ENCODE assay signal across 12 cellular contexts in the genomic region with DNA sequence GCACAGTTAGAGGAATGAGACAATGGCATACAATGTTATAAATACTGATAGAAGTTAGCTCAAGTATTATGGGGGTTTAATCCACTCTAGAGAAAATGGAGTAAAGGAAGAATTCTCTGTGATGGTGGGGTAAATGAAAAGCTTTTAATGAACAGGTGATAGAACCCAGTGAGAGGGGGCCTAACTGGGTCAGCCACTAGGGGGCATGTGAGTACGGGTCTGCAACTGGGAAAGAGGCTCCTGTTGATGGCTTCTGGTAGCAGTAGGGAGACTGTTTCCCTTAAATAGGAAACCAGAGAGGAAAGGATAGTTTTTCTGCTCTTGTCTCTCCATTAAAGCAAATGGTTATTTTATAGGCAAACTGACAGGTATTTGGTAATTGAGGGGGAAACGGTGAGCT.
DNase-seq lines count a peak whose midpoint lies in the region; ATAC-seq and TF ChIP-seq lines count a peak whose summit lies in the region.
"Had no signal": no experiment of that assay in that cellular context is flagged by ENCODE, and none has a peak within 500 bp of the region (broad histone marks: within the 10 kb centered on the region; RNA-seq: fewer than 3 reads in every experiment).

No MANE protein-coding gene starts in this region.

- intact Hi-C loops in activated naive CD4-positive, alpha-beta T cell treated with anti-CD3 and anti-CD28 coated beads for 36 hours (cut with micrococcal nuclease) = loop anchor here (10.0 kb wide), 1 partner anchor 758 kb away; no protein-coding TSS in a partner anchor

- in situ Hi-C loops in brain microvascular endothelial cell (cut with HindIII; ENCODE audit: low pct_ligation_motif_present, low sequenced_read_pairs) = no loop called here

- DNase-seq in activated naive CD4-positive, alpha-beta T cell treated with anti-CD3 and anti-CD28 coated beads for 36 hours = peak; percentile 48
- no peak for DNase-seq in activated naive CD4-positive, alpha-beta T cell (lab: John Stamatoyannopoulos, UW)
- DNase-seq in M059J (ENCODE audit: low read depth) (peak; percentile 1), brain microvascular endothelial cell (no peak), hippocampal formation (lab: John Stamatoyannopoulos, UW) (no peak), osteoblast (ENCODE audit: insufficient read length, low spot score, missing footprints) (no peak)
- peak; percentile 37 for DNase-seq in stimulated activated CD8-positive, alpha-beta memory T cell treated with anti-CD3 and anti-CD28 coated beads, Interleukin-4, amount 100 ng/mL, for 48 hours
- DNase-seq: naive B cell, NCI-H1105, trophoblast cell had no signal

- H4K20me1 ChIP-seq in osteoblast (ENCODE audit: insufficient read depth, low read length) = no peaks in the 10 kb centered on the region

- ATAC-seq in GM18861 (IDR thresholded peaks at IDR 0.05; ENCODE audit: unreplicated experiment) = no peak

- H3K9me3 ChIP-seq in osteoblast (ENCODE audit: low read depth, low read length) = no peaks in the 10 kb centered on the region

- no peak overlapping the region for H3K4me3 Mint-ChIP-seq in activated naive CD4-positive, alpha-beta T cell treated with anti-CD3 and anti-CD28 coated beads for 36 hours

- no peak overlapping the region for H3K27ac ChIP-seq in brain microvascular endothelial cell
- H3K27ac ChIP-seq in osteoblast (ENCODE audit: low read depth, low read length) = no peak overlapping the region
- H3K27ac ChIP-seq: coronary artery had no signal

- no peak overlapping the region for H3K4me2 ChIP-seq in osteoblast (ENCODE audit: insufficient read depth, low read length)

- no peak overlapping the region for H3K27ac Mint-ChIP-seq in activated naive CD4-positive, alpha-beta T cell treated with anti-CD3 and anti-CD28 coated beads for 36 hours
- H3K27ac Mint-ChIP-seq: naive B cell had no signal

- H2AFZ ChIP-seq in osteoblast (ENCODE audit: low read length) = no peak overlapping the region

- CTCF ChIA-PET in activated naive CD4-positive, alpha-beta T cell treated with anti-CD3 and anti-CD28 coated beads for 36 hours (lab: Charles Lee) = interaction anchor here (0.5 to 3.4 kb wide), 2 partner anchors 28 to 1134 kb away, joined by 3 to 23 read pairs; no protein-coding TSS in a partner anchor

- H3K4me1 ChIP-seq in osteoblast (ENCODE audit: insufficient read depth, low read length) = no peaks in the 10 kb centered on the region

- H3K36me3 ChIP-seq in brain microvascular endothelial cell (replicated peaks) = no peaks in the 10 kb centered on the region
- no peaks in the 10 kb centered on the region for H3K36me3 ChIP-seq in osteoblast (ENCODE audit: insufficient read depth, low read length)

- H3K27me3 ChIP-seq in brain microvascular endothelial cell (replicated peaks) (no peaks in the 10 kb centered on the region), osteoblast (ENCODE audit: insufficient read depth, low read length) (no peaks in the 10 kb centered on the region)

- no peaks in the 10 kb centered on the region for H3K36me3 Mint-ChIP-seq in activated naive CD4-positive, alpha-beta T cell treated with anti-CD3 and anti-CD28 coated beads for 36 hours (ENCODE audit: low read depth)
- H3K36me3 Mint-ChIP-seq: naive B cell had no signal

- TF ChIP-seq CTCF in brain microvascular endothelial cell (IDR thresholded peaks at IDR 0.05; ENCODE audit: low read depth, low read length, missing control alignments) = peak; percentile 15
- no peak for TF ChIP-seq CTCF in osteoblast (IDR thresholded peaks at IDR 0.05; ENCODE audit: extremely low read depth, low read depth, low read length)

- H3K4me1 Mint-ChIP-seq in activated naive CD4-positive, alpha-beta T cell treated with anti-CD3 and anti-CD28 coated beads for 36 hours (ENCODE audit: low read depth) = no peaks in the 10 kb centered on the region
- H3K4me1 Mint-ChIP-seq: naive B cell had no signal

- H3K79me2 ChIP-seq in osteoblast (ENCODE audit: insufficient read depth, low read length) = no peaks in the 10 kb centered on the region

- no peaks in the 10 kb centered on the region for H3K9me3 Mint-ChIP-seq in activated naive CD4-positive, alpha-beta T cell treated with anti-CD3 and anti-CD28 coated beads for 36 hours

- peaks cover 3% of the 10 kb centered on the region for H3K27me3 Mint-ChIP-seq in activated naive CD4-positive, alpha-beta T cell treated with anti-CD3 and anti-CD28 coated beads for 36 hours (ENCODE audit: low read depth)

- H3K4me3 ChIP-seq in brain microvascular endothelial cell (ENCODE audit: low read depth, low read length) (no peak overlapping the region), osteoblast (ENCODE audit: insufficient read depth, low read length) (no peak overlapping the region)
- H3K4me3 ChIP-seq: coronary artery had no signal

Comparison
In these comparisons a context has a peak if more than half of its experiments do, and no peak if none do; other contexts are left out.
1. DNase-seq: peak in activated naive CD4-positive, alpha-beta T cell treated with anti-CD3 and anti-CD28 coated beads for 36 hours (single experiment), M059J (single experiment) and stimulated activated CD8-positive, alpha-beta memory T cell treated with anti-CD3 and anti-CD28 coated beads, Interleukin-4, amount 100 ng/mL, for 48 hours (single experiment); none in activated naive CD4-positive, alpha-beta T cell (0 of 4), brain microvascular endothelial cell (single experiment), hippocampal formation (0 of 2) and osteoblast (single experiment).